10 cellular contexts compared by ENCODE assay signal in the genomic region with DNA sequence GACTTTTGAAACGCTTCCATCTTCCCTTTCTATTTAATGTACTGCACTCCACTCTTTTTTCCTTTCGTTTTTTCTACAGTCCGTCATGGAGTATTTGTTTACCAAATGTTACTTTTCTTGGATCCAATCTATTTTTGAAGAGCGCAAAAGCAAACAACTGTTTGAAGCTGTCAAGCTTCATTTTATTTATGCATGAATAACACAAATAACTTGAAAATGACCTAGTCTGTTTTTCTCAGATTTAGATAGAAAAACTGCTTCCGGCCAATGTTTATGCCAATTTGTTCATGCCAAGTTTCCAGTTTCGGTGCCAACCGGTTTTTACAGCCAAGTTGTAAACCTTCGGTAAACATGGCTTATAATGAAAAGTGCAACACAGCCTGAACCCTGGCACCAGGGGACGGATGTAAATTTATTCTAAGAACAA.
A peak's percentile ranks its signal among the peaks of the same experiment; 100 is the strongest.
DNase-seq lines count a peak whose midpoint lies in the region; ATAC-seq and TF ChIP-seq lines count a peak whose summit lies in the region.
"Had no signal": no experiment of that assay in that cellular context is flagged by ENCODE, and none has a peak within 500 bp of the region (broad histone marks: within the 10 kb centered on the region; RNA-seq: fewer than 3 reads in every experiment).

No MANE protein-coding gene starts in this region.

- H3K4me1 ChIP-seq in body of pancreas = peaks cover 18% of the 10 kb centered on the region
- H3K4me1 ChIP-seq in right lobe of liver = peaks cover 0 to 7% (median 0%) of the 10 kb centered on the region in 4 donors
- H3K4me1 ChIP-seq in uterus = peaks cover 0 to 7% of the 10 kb centered on the region in 2 donors

- H3K4me3 ChIP-seq in body of pancreas = no peak overlapping the region
- H3K4me3 ChIP-seq in right lobe of liver = peak overlapping the region in 2 of 3 donors; percentile 7 to 34
- peak overlapping the region; percentile 11 to 31 for H3K4me3 ChIP-seq in uterus

- H3K36me3 ChIP-seq in body of pancreas (replicated peaks in 1 of 2; ENCODE audit: insufficient read depth in 1 of 2, low read depth in 2 of 2) (no peaks in the 10 kb centered on the region), right lobe of liver (no peaks in the 10 kb centered on the region), uterus (no peaks in the 10 kb centered on the region)

- TF ChIP-seq CTCF in body of pancreas (IDR thresholded peaks at IDR 0.05) (no peak), right lobe of liver (IDR thresholded peaks at IDR 0.05) (no peak), uterus (IDR thresholded peaks at IDR 0.05) (no peak)

- TF ChIP-seq POLR2A in body of pancreas (IDR thresholded peaks at IDR 0.05) = no peak
- peak; percentile 17 for TF ChIP-seq POLR2A in right lobe of liver (IDR thresholded peaks at IDR 0.05)
- TF ChIP-seq POLR2A in uterus (IDR thresholded peaks at IDR 0.05) = no peak

- WGBS in body of pancreas, 2 donors = 8 to 10% methylated on average over 9 of the region's 9 CpGs
- 20% methylated on average over 9 of the region's 9 CpGs for WGBS in right lobe of liver (ENCODE audit: insufficient coverage, low coverage, low lambda C conversion rate, missing lambda C conversion rate)

- peak; percentile 45 for DNase-seq in left cardiac atrium
- DNase-seq in Right ventricle myocardium inferior (ENCODE audit: missing footprints) = no peak
- DNase-seq in body of pancreas = peak; percentile 76 to 83 (median 82)
- DNase-seq in right lobe of liver = peak in 2 of 3 donors; percentile 44 to 72
- peak in 1 of 2 donors; percentile 58 for DNase-seq in uterus
- DNase-seq in NCI-H1436 (lab: John Stamatoyannopoulos, UW) = no peak
- no peak for DNase-seq in NCI-H526 (lab: John Stamatoyannopoulos, UW)
- DNase-seq: DND-41, SHP77 treated with DMSO at 0.1 percent for 48 hours had no signal

- ATAC-seq in left cardiac atrium (peak in 1 of 2 donors; percentile 48), Right ventricle myocardium inferior (no peak), body of pancreas (peak; percentile 83), right lobe of liver (peak; percentile 79 to 85 (median 81)), GM21360 (IDR thresholded peaks at IDR 0.05; ENCODE audit: unreplicated experiment) (no peak)

- no peaks in the 10 kb centered on the region for H3K9me3 ChIP-seq in body of pancreas
- H3K9me3 ChIP-seq in right lobe of liver = no peaks in the 10 kb centered on the region
- H3K9me3 ChIP-seq in uterus = no peaks in the 10 kb centered on the region

- intact Hi-C loops in left cardiac atrium (cut with DNase I) = no loop called here
- intact Hi-C loops in Right ventricle myocardium inferior (cut with DNase I) = no loop called here
- intact Hi-C loops in body of pancreas (cut with DNase I) = no loop called here
- intact Hi-C loops in right lobe of liver (cut with DNase I) = no loop called here
- intact Hi-C loops in uterus (cut with DNase I; ENCODE audit: low total_unique reads) = no loop called here

- peak overlapping the region; percentile 73 to 78 (median 78) for H3K27ac ChIP-seq in body of pancreas
- H3K27ac ChIP-seq in right lobe of liver = peak overlapping the region; percentile 73 to 76 (median 73)
- H3K27ac ChIP-seq in uterus = peak overlapping the region; percentile 85 to 93

- H3K27me3 ChIP-seq in body of pancreas (no peaks in the 10 kb centered on the region), right lobe of liver (no peaks in the 10 kb centered on the region), uterus (no peaks in the 10 kb centered on the region)

Comparison
In these comparisons a context has a peak if more than half of its experiments do, and no peak if none do; other contexts are left out.
1. DNase-seq: peak in left cardiac atrium (single experiment), body of pancreas (4 of 4) and right lobe of liver (2 of 3); none in Right ventricle myocardium inferior (single experiment), NCI-H1436 (single experiment) and NCI-H526 (0 of 2).
2. ATAC-seq: peak in body of pancreas (single experiment) and right lobe of liver (4 of 4); none in Right ventricle myocardium inferior (single experiment) and GM21360 (single experiment).
3. H3K4me3 ChIP-seq: peak in right lobe of liver (2 of 3) and uterus (2 of 2); none in body of pancreas (0 of 2).
4. Peak in every context shown above with its lines, with median percentiles within 50 percentile points of each other: H3K27ac ChIP-seq.